In genomic region chr18:34039194-34039593, GRCh38 we compare ENCODE assay signal across 14 cellular contexts.
A peak's percentile ranks its signal among the peaks of the same experiment; 100 is the strongest.
DNase-seq lines count a peak whose midpoint lies in the region; ATAC-seq and TF ChIP-seq lines count a peak whose summit lies in the region.
"Had no signal": no experiment of that assay in that cellular context is flagged by ENCODE, and none has a peak within 500 bp of the region (broad histone marks: within the 10 kb centered on the region; RNA-seq: fewer than 3 reads in every experiment).

No MANE protein-coding gene starts in this region.

- no peaks in the 10 kb centered on the region for H3F3A ChIP-seq in GM23248 (ENCODE audit: insufficient read depth)

- no peaks in the 10 kb centered on the region for H3K4me1 Mint-ChIP-seq in glutamatergic neuron (ENCODE audit: low read depth, unreplicated experiment)
- H3K4me1 Mint-ChIP-seq: activated naive CD8-positive, alpha-beta T cell treated with anti-CD3 and anti-CD28 coated beads, Interleukin-2, amount 10 ng/mL, durations not matched to agents 7 days and 5 days; neural crest cell had no signal

- no peaks in the 10 kb centered on the region for H3K36me3 ChIP-seq in OCI-LY3 (replicated peaks; ENCODE audit: low read depth, low read length)
- H3K36me3 ChIP-seq in GM23248 (ENCODE audit: low read depth): no peaks in the 10 kb centered on the region

- H3K27me3 ChIP-seq in OCI-LY3 (ENCODE audit: low read depth, low read length) (no peaks in the 10 kb centered on the region), GM23248 (replicated peaks; ENCODE audit: insufficient read depth) (no peaks in the 10 kb centered on the region)
- H3K27me3 ChIP-seq: testis had no signal

- in situ Hi-C loops in GM23248 (cut with MboI): no loop called here

- H3K4me1 ChIP-seq in OCI-LY3 (ENCODE audit: low read length) (peaks cover 11% of the 10 kb centered on the region; the same call in 1 of the 2 replicates), GM23248 (ENCODE audit: insufficient read depth) (no peaks in the 10 kb centered on the region)
- H3K4me1 ChIP-seq: testis had no signal

- H4K20me1 ChIP-seq in OCI-LY3 (ENCODE audit: insufficient read depth, low read length) (no peaks in the 10 kb centered on the region), GM23248 (ENCODE audit: insufficient read depth) (no peaks in the 10 kb centered on the region)

- H3K4me3 ChIP-seq in OCI-LY3 (ENCODE audit: low read length): peak overlapping the region; percentile 56
- no peak overlapping the region for H3K4me3 ChIP-seq in GM23248
- H3K4me3 ChIP-seq: testis had no signal

- DNase-seq in left lobe of liver (ENCODE audit: low spot score) (no peak), glutamatergic neuron (no peak), GOT3 (lab: John Stamatoyannopoulos, UW) (no peak), GM23248 (no peak)
- no peak for DNase-seq in activated CD4-positive, CD25-positive, alpha-beta regulatory T cell (lab: John Stamatoyannopoulos, UW)
- DNase-seq: activated CD4-positive, alpha-beta memory T cell treated with anti-CD3 and anti-CD28 coated beads for 36 hours; activated naive CD8-positive, alpha-beta T cell treated with anti-CD3 and anti-CD28 coated beads, Interleukin-2, amount 10 ng/mL, durations not matched to agents 7 days and 5 days; endodermal cell; NCI-H1436 treated with DMSO at 0.1 percent for 48 hours; testis had no signal

- H3K27ac ChIP-seq in OCI-LY3 (ENCODE audit: low read length) (no peak overlapping the region), GM23248 (no peak overlapping the region)
- H3K27ac ChIP-seq: testis had no signal

- no peaks in the 10 kb centered on the region for H3K9me3 Mint-ChIP-seq in glutamatergic neuron (ENCODE audit: unreplicated experiment)
- H3K9me3 Mint-ChIP-seq: endodermal cell had no signal

- H3K9me3 ChIP-seq in OCI-LY3 (ENCODE audit: insufficient read depth, low read length): no peaks in the 10 kb centered on the region
- no peaks in the 10 kb centered on the region for H3K9me3 ChIP-seq in GM23248 (ENCODE audit: low read depth)
- H3K9me3 ChIP-seq: testis had no signal

- H3K4me3 Mint-ChIP-seq in glutamatergic neuron (ENCODE audit: unreplicated experiment): no peak overlapping the region
- H3K4me3 Mint-ChIP-seq: activated CD4-positive, alpha-beta memory T cell treated with anti-CD3 and anti-CD28 coated beads for 36 hours; activated naive CD8-positive, alpha-beta T cell treated with anti-CD3 and anti-CD28 coated beads, Interleukin-2, amount 10 ng/mL, durations not matched to agents 7 days and 5 days; endodermal cell; neural crest cell had no signal

- H3K27ac Mint-ChIP-seq in glutamatergic neuron (ENCODE audit: unreplicated experiment): no peak overlapping the region
- H3K27ac Mint-ChIP-seq: activated CD4-positive, alpha-beta memory T cell treated with anti-CD3 and anti-CD28 coated beads for 36 hours; activated naive CD8-positive, alpha-beta T cell treated with anti-CD3 and anti-CD28 coated beads, Interleukin-2, amount 10 ng/mL, durations not matched to agents 7 days and 5 days; endodermal cell had no signal

- H3K9ac ChIP-seq in OCI-LY3 (ENCODE audit: low read length) (no peak overlapping the region), GM23248 (no peak overlapping the region)

- ATAC-seq in GM18511 (IDR thresholded peaks at IDR 0.05; ENCODE audit: unreplicated experiment) (peak; percentile 67), HG02642 (IDR thresholded peaks at IDR 0.05; ENCODE audit: poor library complexity, unreplicated experiment) (peak; percentile 58), left lobe of liver (peak; percentile 77)

- peak overlapping the region; percentile 74 for H3K4me2 ChIP-seq in OCI-LY3 (ENCODE audit: low read length)
- H3K4me2 ChIP-seq in GM23248 (ENCODE audit: unreplicated experiment): no peak overlapping the region

- no peaks in the 10 kb centered on the region for H3K9me2 ChIP-seq in GM23248 (ENCODE audit: insufficient read depth)

- no peak for TF ChIP-seq CTCF in OCI-LY3 (IDR thresholded peaks at IDR 0.05; ENCODE audit: low read depth, low read length)
- no peak for TF ChIP-seq CTCF in glutamatergic neuron (IDR thresholded peaks at IDR 0.05; ENCODE audit: partially characterized antibody, unreplicated experiment)

- H3K79me2 ChIP-seq in OCI-LY3 (ENCODE audit: low read length): no peaks in the 10 kb centered on the region
- H3K79me2 ChIP-seq in GM23248 (ENCODE audit: insufficient read depth): no peaks in the 10 kb centered on the region

- H3K27me3 Mint-ChIP-seq in glutamatergic neuron (ENCODE audit: unreplicated experiment): no peaks in the 10 kb centered on the region
- H3K27me3 Mint-ChIP-seq: activated CD4-positive, alpha-beta memory T cell treated with anti-CD3 and anti-CD28 coated beads for 36 hours; activated naive CD8-positive, alpha-beta T cell treated with anti-CD3 and anti-CD28 coated beads, Interleukin-2, amount 10 ng/mL, durations not matched to agents 7 days and 5 days had no signal

- H3K36me3 Mint-ChIP-seq in glutamatergic neuron (ENCODE audit: unreplicated experiment): no peaks in the 10 kb centered on the region
- H3K36me3 Mint-ChIP-seq: activated CD4-positive, alpha-beta memory T cell treated with anti-CD3 and anti-CD28 coated beads for 36 hours; activated naive CD8-positive, alpha-beta T cell treated with anti-CD3 and anti-CD28 coated beads, Interleukin-2, amount 10 ng/mL, durations not matched to agents 7 days and 5 days had no signal

- H2AFZ ChIP-seq in OCI-LY3 (ENCODE audit: low read depth, low read length): peak overlapping the region; percentile 93
- H2AFZ ChIP-seq in GM23248: no peak overlapping the region
